ENCODE assay signal across 1 cellular context in genomic region chr19:12794936-12795335, GRCh38.
TF ChIP-seq lines count a peak whose summit lies in the region.

No MANE protein-coding gene starts in this region.

TF ChIP-seq in WTC11, 78 proteins besides CTCF, POLR2A, EP300 and RAD21:
- TF ChIP-seq ZNF281 (CRISPR knock-in tag; IDR thresholded peaks at IDR 0.05) = no peak
- no peak for TF ChIP-seq TP53 (CRISPR knock-in tag; IDR thresholded peaks at IDR 0.05)
- no peak for TF ChIP-seq PREB (CRISPR knock-in tag; IDR thresholded peaks at IDR 0.05; ENCODE audit: borderline replicate concordance)
- TF ChIP-seq MYBL2 (CRISPR knock-in tag; IDR thresholded peaks at IDR 0.05) = no peak
- TF ChIP-seq ZMAT4 (CRISPR knock-in tag; IDR thresholded peaks at IDR 0.05) = no peak
- TF ChIP-seq AFF4 (CRISPR knock-in tag; IDR thresholded peaks at IDR 0.05; ENCODE audit: borderline replicate concordance) = no peak
- TF ChIP-seq RELA (CRISPR knock-in tag; IDR thresholded peaks at IDR 0.05; ENCODE audit: borderline replicate concordance) = no peak
- TF ChIP-seq ZSCAN18 (CRISPR knock-in tag; IDR thresholded peaks at IDR 0.05) = no peak
- TF ChIP-seq CBFB (CRISPR knock-in tag; IDR thresholded peaks at IDR 0.05; ENCODE audit: low read depth) = no peak
- no peak for TF ChIP-seq FOXP1 (CRISPR knock-in tag; IDR thresholded peaks at IDR 0.05; ENCODE audit: borderline replicate concordance)
- TF ChIP-seq ATF6 (CRISPR knock-in tag; IDR thresholded peaks at IDR 0.05) = no peak
